In genomic region chr7:115032986-115033385, GRCh38 we compare ENCODE assay signal across 1 cellular context.
TF ChIP-seq lines count a peak whose summit lies in the region.

No MANE protein-coding gene starts in this region.

TF ChIP-seq in GM23338, 12 proteins besides CTCF, POLR2A, EP300 and RAD21 (continued from another document):
- TF ChIP-seq EZH2 (IDR thresholded peaks at IDR 0.05; ENCODE audit: low read depth, unreplicated experiment) = no peak
- no peak for TF ChIP-seq STAT1 (IDR thresholded peaks at IDR 0.05; ENCODE audit: unreplicated experiment)
- no peak for TF ChIP-seq REST (IDR thresholded peaks at IDR 0.05; ENCODE audit: unreplicated experiment)
- TF ChIP-seq EZH2phosphoT487 (IDR thresholded peaks at IDR 0.05; ENCODE audit: unreplicated experiment) = no peak
